In the genomic region with DNA sequence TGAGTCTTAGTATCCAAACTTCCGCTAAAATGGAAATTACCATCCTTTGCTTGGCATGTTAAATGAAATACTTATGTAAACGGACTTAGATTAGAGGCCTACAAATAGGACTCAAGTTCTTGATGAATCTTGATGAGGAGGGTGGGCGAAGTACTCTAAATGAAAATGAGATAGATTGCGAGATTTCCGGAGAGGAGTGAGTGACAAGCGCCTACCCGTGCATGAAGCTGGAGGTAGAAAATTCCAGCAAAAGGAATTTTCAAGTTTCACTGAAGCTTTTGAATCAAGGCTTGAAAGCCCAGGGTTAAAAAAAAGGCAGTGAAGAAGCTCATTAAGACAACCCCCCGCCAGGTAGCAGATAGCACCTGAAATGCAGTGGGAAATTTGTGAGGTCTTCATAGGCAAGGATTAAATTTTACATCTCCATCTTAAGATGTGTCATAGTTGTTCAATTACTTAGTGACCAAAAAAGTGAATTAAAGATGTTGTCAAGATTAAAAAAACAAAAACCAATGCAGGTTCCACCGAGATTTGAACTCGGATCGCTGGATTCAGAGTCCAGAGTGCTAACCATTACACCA, we compare ENCODE assay signal across 8 cellular contexts. TPM values are rescaled to one million over a fixed set of nuclear protein-coding genes. Genes with fewer than 3 reads are reported as not detected.
DNase-seq lines count a peak whose midpoint lies in the region; ATAC-seq and TF ChIP-seq lines count a peak whose summit lies in the region.

No MANE protein-coding gene starts in this region.

- H3K36me3 ChIP-seq in ACC112 (ENCODE audit: insufficient read depth, low read length) (no peaks in the 10 kb centered on the region), mucosa of rectum (ENCODE audit: control insufficient read depth in 2 of 2, insufficient read depth in 2 of 2, low read length in 2 of 2) (no peaks in the 10 kb centered on the region)

- ATAC-seq in HG02763 (IDR thresholded peaks at IDR 0.05; ENCODE audit: unreplicated experiment): no peak

- H3K79me2 ChIP-seq in ACC112 (ENCODE audit: control insufficient read depth, insufficient read depth, low read length, unreplicated experiment): peaks cover 43% of the 10 kb centered on the region

- peaks cover 0 to 7% (median 0%) of the 10 kb centered on the region in 5 experiments for H3K9me3 Mint-ChIP-seq in brain

- H3K4me1 Mint-ChIP-seq in brain: peaks cover 31% of the 10 kb centered on the region

- H2AFZ ChIP-seq in ACC112 (ENCODE audit: low read length, unreplicated experiment): no peak overlapping the region

- H3K9ac ChIP-seq in mucosa of rectum (ENCODE audit: low read depth in 1 of 2, low read length in 2 of 2): peak overlapping the region; percentile 97 to 99

- H3K27me3 Mint-ChIP-seq in brain: peaks cover 14% of the 10 kb centered on the region

- H3K9me3 ChIP-seq in mucosa of rectum (ENCODE audit: control insufficient read depth in 2 of 2, low read length in 2 of 2): no peaks in the 10 kb centered on the region

- TF ChIP-seq CTCF in HFF-Myc (IDR thresholded peaks at IDR 0.05; ENCODE audit: low read depth, low read length, missing control alignments): no peak
- TF ChIP-seq CTCF in brain (conservative IDR thresholded peaks at IDR 0.05): no peak

- H3K4me3 ChIP-seq in ACC112 (ENCODE audit: low read depth, low read length): peak overlapping the region; percentile 100
- H3K4me3 ChIP-seq in HFF-Myc (replicated peaks; ENCODE audit: low read depth, low read length): peak overlapping the region; percentile 80
- H3K4me3 ChIP-seq in mucosa of rectum (ENCODE audit: low read length in 2 of 2): peak overlapping the region; percentile 91 to 99

- in situ Hi-C loops in KBM-7 (cut with MboI; ENCODE audit: low pct_unique_long_range_greater_than_20kb, low sequenced_read_pairs): no loop called here

- DNase-seq in HFF-Myc (ENCODE audit: extremely low read depth, low read depth) (no peak), KBM-7 (no peak), NCI-H1092 treated with DMSO at 0.1 percent for 48 hours (lab: John Stamatoyannopoulos, UW) (no peak)
- DNase-seq in stimulated activated CD4-positive, alpha-beta T cell treated with anti-CD3 and anti-CD28 coated beads, Interleukin-4, amount 100 ng/mL, for 1 hour: no peak

- H3K27ac Mint-ChIP-seq in brain: peak overlapping the region; percentile 99 to 100 (median 100)

- H3K27me3 ChIP-seq in ACC112 (ENCODE audit: insufficient read depth, low read length) (no peaks in the 10 kb centered on the region), mucosa of rectum (ENCODE audit: control insufficient read depth in 2 of 2, insufficient read depth in 2 of 2, low read length in 2 of 2) (no peaks in the 10 kb centered on the region)

- peaks cover 11% of the 10 kb centered on the region for H3K4me1 ChIP-seq in ACC112 (ENCODE audit: control insufficient read depth, insufficient read depth, low read length, unreplicated experiment)
- H3K4me1 ChIP-seq in mucosa of rectum (ENCODE audit: control insufficient read depth in 2 of 2, insufficient read depth in 2 of 2, low read length in 2 of 2): peaks cover 5 to 8% of the 10 kb centered on the region in 2 donors

- H3K36me3 Mint-ChIP-seq in brain: peaks cover 9% of the 10 kb centered on the region

- H3K27ac ChIP-seq in ACC112 (ENCODE audit: low read depth, low read length) (peak overlapping the region; percentile 91), mucosa of rectum (ENCODE audit: low read depth in 2 of 2, low read length in 2 of 2) (peak overlapping the region; percentile 95 to 99)

- peak overlapping the region; percentile 85 to 100 (median 99) for H3K4me3 Mint-ChIP-seq in brain

RNA-seq across cellular contexts. Expression of a gene that starts 0.7 kb away (rescaled TPM):
- polyA plus RNA-seq in brain (ENCODE audit: insufficient read depth, low read depth, low replicate concordance): 329 TPM
